ENCODE assay signal across 28 cellular contexts in the genomic region with DNA sequence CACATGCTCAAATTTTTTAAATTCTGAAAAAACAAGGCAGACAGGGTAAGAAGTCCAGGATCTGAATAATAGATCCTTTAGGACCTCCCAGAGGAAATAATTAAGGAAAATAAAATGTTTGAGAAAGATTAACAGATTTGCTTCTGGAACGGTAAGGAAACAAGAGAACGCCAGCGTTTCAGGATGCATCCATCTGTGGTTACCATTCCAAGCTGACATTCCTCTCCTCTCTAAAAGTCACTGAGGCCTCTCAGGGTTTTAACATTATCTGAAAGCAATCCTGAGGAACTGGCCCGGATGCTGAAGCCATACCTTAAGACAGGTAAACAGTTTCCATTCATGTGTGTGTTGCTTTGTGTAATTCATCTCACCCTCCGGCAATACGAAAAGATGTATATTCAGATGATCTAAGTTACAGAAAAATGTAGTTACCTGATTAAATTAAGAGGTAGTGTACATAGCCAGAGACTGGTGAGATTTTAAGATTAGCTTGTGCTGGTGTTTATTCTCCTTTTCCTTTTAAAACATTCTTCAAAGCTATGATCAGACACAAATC.
DNase-seq lines count a peak whose midpoint lies in the region; ATAC-seq, FAIRE-seq and TF ChIP-seq lines count a peak whose summit lies in the region.
"Had no signal": no experiment of that assay in that cellular context is flagged by ENCODE, and none has a peak within 500 bp of the region (broad histone marks: within the 10 kb centered on the region; RNA-seq: fewer than 3 reads in every experiment).

No MANE protein-coding gene starts in this region.

- H3K27ac Mint-ChIP-seq in activated CD4-positive, alpha-beta T cell treated with anti-CD3 and anti-CD28 coated beads, Interleukin-2, amount 10 ng/mL, durations not matched to agents 24 days and 14 days, result no peak overlapping the region
- H3K27ac Mint-ChIP-seq in mesothelial cell of epicardium, result peak overlapping the region; percentile 7
- H3K27ac Mint-ChIP-seq in CD8-positive, alpha-beta T cell, result no peak overlapping the region

- no peaks in the 10 kb centered on the region for H3K27me3 ChIP-seq in bronchial epithelial cell (ENCODE audit: control insufficient read depth, insufficient read depth, low read length)
- no peaks in the 10 kb centered on the region for H3K27me3 ChIP-seq in thyroid gland
- H3K27me3 ChIP-seq in aorta (ENCODE audit: control insufficient read depth in 1 of 2, insufficient read depth in 2 of 2, low read length in 1 of 2), result no peaks in the 10 kb centered on the region
- no peaks in the 10 kb centered on the region for H3K27me3 ChIP-seq in CD8-positive, alpha-beta T cell (ENCODE audit: insufficient read depth, low read length)

- H3K4me3 Mint-ChIP-seq in activated CD4-positive, alpha-beta T cell treated with anti-CD3 and anti-CD28 coated beads, Interleukin-2, amount 10 ng/mL, durations not matched to agents 24 days and 14 days, result no peak overlapping the region
- H3K4me3 Mint-ChIP-seq in mesothelial cell of epicardium, result no peak overlapping the region
- H3K4me3 Mint-ChIP-seq in CD8-positive, alpha-beta T cell, result no peak overlapping the region
- H3K4me3 Mint-ChIP-seq: H9 had no signal

- 45 to 46% methylated on average over 6 of the region's 6 CpGs for WGBS in thyroid gland, 2 donors
- WGBS in aorta, 2 donors, result 83 to 87% methylated on average over 6 of the region's 6 CpGs

- peaks cover 5% of the 10 kb centered on the region for H3K9me3 Mint-ChIP-seq in activated CD4-positive, alpha-beta T cell treated with anti-CD3 and anti-CD28 coated beads, Interleukin-2, amount 10 ng/mL, durations not matched to agents 24 days and 14 days
- H3K9me3 Mint-ChIP-seq in mesothelial cell of epicardium, result peaks cover 9% of the 10 kb centered on the region
- H3K9me3 Mint-ChIP-seq in CD8-positive, alpha-beta T cell, result no peaks in the 10 kb centered on the region

- peaks cover 12% of the 10 kb centered on the region for H3K4me1 Mint-ChIP-seq in activated CD4-positive, alpha-beta T cell treated with anti-CD3 and anti-CD28 coated beads, Interleukin-2, amount 10 ng/mL, durations not matched to agents 24 days and 14 days
- peaks cover 49% of the 10 kb centered on the region for H3K4me1 Mint-ChIP-seq in mesothelial cell of epicardium
- H3K4me1 Mint-ChIP-seq in CD8-positive, alpha-beta T cell (ENCODE audit: low read depth), result peaks cover 6% of the 10 kb centered on the region

- peaks cover 11% of the 10 kb centered on the region for H3K27me3 Mint-ChIP-seq in activated CD4-positive, alpha-beta T cell treated with anti-CD3 and anti-CD28 coated beads, Interleukin-2, amount 10 ng/mL, durations not matched to agents 24 days and 14 days
- no peaks in the 10 kb centered on the region for H3K27me3 Mint-ChIP-seq in mesothelial cell of epicardium (ENCODE audit: low read depth)
- no peaks in the 10 kb centered on the region for H3K27me3 Mint-ChIP-seq in CD8-positive, alpha-beta T cell (ENCODE audit: low read depth)

- TF ChIP-seq CTCF in bronchial epithelial cell (IDR thresholded peaks at IDR 0.05; ENCODE audit: insufficient read depth, low read length, severe bottlenecking), result no peak
- TF ChIP-seq CTCF in mesothelial cell of epicardium (IDR thresholded peaks at IDR 0.05; ENCODE audit: unreplicated experiment), result no peak
- TF ChIP-seq CTCF in thyroid gland (IDR thresholded peaks at IDR 0.05), result no peak
- TF ChIP-seq CTCF in CD8-positive, alpha-beta T cell (IDR thresholded peaks at IDR 0.05), result no peak

- no peak overlapping the region for H3K4me3 ChIP-seq in bronchial epithelial cell (ENCODE audit: low read depth, low read length)
- H3K4me3 ChIP-seq in thyroid gland (replicated peaks in 1 of 3), result no peak overlapping the region
- H3K4me3 ChIP-seq in aorta (ENCODE audit: low read length in 2 of 2), result no peak overlapping the region
- H3K4me3 ChIP-seq in CD8-positive, alpha-beta T cell (ENCODE audit: low read depth, low read length), result no peak overlapping the region
- H3K4me3 ChIP-seq: PC-9, SK-N-MC had no signal

- ATAC-seq in aorta (ENCODE audit: low FRiP score), result no peak
- no peak for ATAC-seq in CD8-positive, alpha-beta T cell
- ATAC-seq: HepG2 had no signal

- H3K27ac ChIP-seq in thyroid gland, result peak overlapping the region in 1 of 3 donors; percentile 6
- no peak overlapping the region for H3K27ac ChIP-seq in aorta (ENCODE audit: low read depth in 1 of 2, low read length in 2 of 2)
- H3K27ac ChIP-seq in CD8-positive, alpha-beta T cell (ENCODE audit: low read depth, low read length), result no peak overlapping the region
- H3K27ac ChIP-seq: PC-9, SK-N-MC had no signal

- no peak for FAIRE-seq in bronchial epithelial cell (lab: Jason Lieb, UNC)
- FAIRE-seq: GM18507, HepG2 had no signal

- peak; percentile 40 for DNase-seq in activated CD4-positive, alpha-beta T cell treated with anti-CD3 and anti-CD28 coated beads, Interleukin-2, amount 10 ng/mL, durations not matched to agents 24 days and 14 days
- DNase-seq in activated CD4-positive, alpha-beta T cell treated with anti-CD3 and anti-CD28 coated beads for 4 hours, result no peak
- DNase-seq in bronchial epithelial cell (ENCODE audit: low read depth) (peak; percentile 57), mesothelial cell of epicardium (ENCODE audit: low spot score in 2 of 2, unreplicated experiment in 2 of 2) (no peak), thyroid gland (peak; percentile 23 to 34), aorta (no peak), putamen (ENCODE audit: low spot score) (no peak)
- no peak for DNase-seq in CD8-positive, alpha-beta T cell
- DNase-seq: 8988T; ACHN; BE2C; DMS153; H9; Karpas-422; NCI-H1092; NCI-H1436; NCI-H187; NCI-H2081 treated with DMSO at 0.1 percent for 48 hours; NCI-H2171; NCI-H345; NCI-H524; NCI-H748 treated with DMSO at 0.1 percent for 48 hours; NK-92 treated with Interleukin-12 subunit alpha and Interleukin-12 subunit beta, amount 100 ng/mL, for 24 hours; PC-9; SIG-M5 had no signal

- no peaks in the 10 kb centered on the region for H3K9me3 ChIP-seq in thyroid gland
- H3K9me3 ChIP-seq in aorta (ENCODE audit: control insufficient read depth, low read length), result no peaks in the 10 kb centered on the region
- H3K9me3 ChIP-seq in CD8-positive, alpha-beta T cell (ENCODE audit: low read length), result no peaks in the 10 kb centered on the region
- H3K9me3 ChIP-seq: BE2C had no signal

- intact Hi-C loops in activated CD4-positive, alpha-beta T cell treated with anti-CD3 and anti-CD28 coated beads, Interleukin-2, amount 10 ng/mL, durations not matched to agents 24 days and 14 days (cut with micrococcal nuclease), result no loop called here
- intact Hi-C loops in thyroid gland (cut with DNase I) (no loop called here), aorta (cut with DNase I) (no loop called here)
- intact Hi-C loops in CD8-positive, alpha-beta T cell (cut with DNase I, micrococcal nuclease), result no loop called here

- POLR2A ChIA-PET in CD8-positive, alpha-beta T cell (lab: Charles Lee), result no interaction called here

- CTCF ChIA-PET in CD8-positive, alpha-beta T cell (lab: Charles Lee), result no interaction called here

- H3K36me3 Mint-ChIP-seq in activated CD4-positive, alpha-beta T cell treated with anti-CD3 and anti-CD28 coated beads, Interleukin-2, amount 10 ng/mL, durations not matched to agents 24 days and 14 days (ENCODE audit: low read depth), result no peaks in the 10 kb centered on the region
- peaks cover 4% of the 10 kb centered on the region for H3K36me3 Mint-ChIP-seq in mesothelial cell of epicardium
- no peaks in the 10 kb centered on the region for H3K36me3 Mint-ChIP-seq in CD8-positive, alpha-beta T cell

- TF ChIP-seq POLR2A in thyroid gland (IDR thresholded peaks at IDR 0.05), result no peak

- H3K36me3 ChIP-seq in bronchial epithelial cell (ENCODE audit: control insufficient read depth, insufficient read depth, low read length) (no peaks in the 10 kb centered on the region), thyroid gland (no peaks in the 10 kb centered on the region), aorta (ENCODE audit: control insufficient read depth in 1 of 2, insufficient read depth in 2 of 2, low read length in 1 of 2) (no peaks in the 10 kb centered on the region)
- H3K36me3 ChIP-seq in CD8-positive, alpha-beta T cell (ENCODE audit: insufficient read depth, low read length), result no peaks in the 10 kb centered on the region
- H3K36me3 ChIP-seq: BE2C had no signal

- H3K4me1 ChIP-seq in thyroid gland, result peaks cover 20% of the 10 kb centered on the region in 2 donors
- H3K4me1 ChIP-seq in aorta (ENCODE audit: control insufficient read depth in 1 of 2, insufficient read depth in 2 of 2, low read length in 2 of 2), result no peaks in the 10 kb centered on the region
- H3K4me1 ChIP-seq in CD8-positive, alpha-beta T cell (ENCODE audit: insufficient read depth, low read length), result no peaks in the 10 kb centered on the region

Comparison
In these comparisons a context has a peak if more than half of its experiments do, and no peak if none do; other contexts are left out.
1. DNase-seq: peak in activated CD4-positive, alpha-beta T cell treated with anti-CD3 and anti-CD28 coated beads, Interleukin-2, amount 10 ng/mL, durations not matched to agents 24 days and 14 days (single experiment), bronchial epithelial cell (single experiment) and thyroid gland (2 of 2); none in activated CD4-positive, alpha-beta T cell treated with anti-CD3 and anti-CD28 coated beads for 4 hours (0 of 2), mesothelial cell of epicardium (0 of 2), aorta (0 of 2), putamen (single experiment) and CD8-positive, alpha-beta T cell (0 of 7).